ENCODE assay signal across 8 cellular contexts in the genomic region with DNA sequence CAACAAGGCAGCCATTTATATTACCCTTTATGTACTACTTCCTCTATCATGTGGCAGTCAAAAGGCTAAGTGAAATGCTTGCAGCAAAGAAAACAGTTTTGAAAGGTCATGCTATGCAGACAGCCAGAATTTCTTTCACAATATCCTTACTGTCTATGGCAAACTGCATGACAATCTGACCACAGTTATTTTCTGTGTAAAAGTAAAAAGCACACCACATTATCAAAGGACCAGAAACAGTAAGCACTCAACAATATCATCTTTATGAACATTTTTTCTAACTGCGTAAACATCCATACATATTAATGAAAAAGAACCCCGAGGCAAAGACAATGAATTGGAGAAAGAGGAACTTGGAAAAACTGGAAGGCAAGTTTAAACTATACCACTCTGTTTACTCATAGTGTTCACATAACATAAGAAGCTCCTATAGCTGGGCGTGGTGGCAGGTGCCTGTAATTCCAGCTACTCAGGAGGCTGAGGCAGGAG. TPM values are rescaled to one million over a fixed set of nuclear protein-coding genes. Genes with fewer than 3 reads are reported as not detected.
DNase-seq lines count a peak whose midpoint lies in the region; ATAC-seq and TF ChIP-seq lines count a peak whose summit lies in the region.

No MANE protein-coding gene starts in this region.

- TF ChIP-seq CTCF in osteoblast (IDR thresholded peaks at IDR 0.05; ENCODE audit: extremely low read depth, low read depth, low read length) (no peak), ascending aorta (IDR thresholded peaks at IDR 0.05) (no peak)

- ATAC-seq in HG03135 (IDR thresholded peaks at IDR 0.05; ENCODE audit: unreplicated experiment): no peak

- peaks cover 4% of the 10 kb centered on the region for H3K4me1 ChIP-seq in osteoblast (ENCODE audit: insufficient read depth, low read length)
- H3K4me1 ChIP-seq in ascending aorta: no peaks in the 10 kb centered on the region

- H3K27me3 ChIP-seq in osteoblast (ENCODE audit: insufficient read depth, low read length) (no peaks in the 10 kb centered on the region), ascending aorta (no peaks in the 10 kb centered on the region)

- H3K9me3 ChIP-seq in osteoblast (ENCODE audit: low read depth, low read length): no peaks in the 10 kb centered on the region
- no peaks in the 10 kb centered on the region for H3K9me3 ChIP-seq in ascending aorta

- H3K27ac ChIP-seq in osteoblast (ENCODE audit: low read depth, low read length) (no peak overlapping the region), ascending aorta (no peak overlapping the region)

- intact Hi-C loops in ascending aorta (cut with DNase I): no loop called here

- H3K36me3 ChIP-seq in osteoblast (ENCODE audit: insufficient read depth, low read length) (no peaks in the 10 kb centered on the region), ascending aorta (no peaks in the 10 kb centered on the region)

- no peaks in the 10 kb centered on the region for H4K20me1 ChIP-seq in osteoblast (ENCODE audit: insufficient read depth, low read length)

- no peak overlapping the region for H2AFZ ChIP-seq in osteoblast (ENCODE audit: low read length)

- H3K79me2 ChIP-seq in osteoblast (ENCODE audit: insufficient read depth, low read length): peaks cover 4% of the 10 kb centered on the region

- H3K4me3 ChIP-seq in osteoblast (ENCODE audit: insufficient read depth, low read length): no peak overlapping the region
- no peak overlapping the region for H3K4me3 ChIP-seq in ascending aorta

- H3K4me2 ChIP-seq in osteoblast (ENCODE audit: insufficient read depth, low read length): no peak overlapping the region

- peak; percentile 21 for DNase-seq in EL
- DNase-seq in NOMO-1 (lab: John Stamatoyannopoulos, UW; ENCODE audit: unreplicated experiment in 2 of 2): peak; percentile 83 to 100
- DNase-seq in dedifferentiated amniotic fluid mesenchymal stem cell (ENCODE audit: extremely low spot score): peak; percentile 18
- DNase-seq in osteoblast (ENCODE audit: insufficient read length, low spot score, missing footprints): peak; percentile 86
- DNase-seq in ascending aorta (ENCODE audit: low spot score in 2 of 2): no peak
- no peak for DNase-seq in NCI-H345 (lab: John Stamatoyannopoulos, UW)
- DNase-seq in 8988T: no peak

RNA-seq across cellular contexts. Expression of gene PIK3CB, which starts 47.9 kb away (rescaled TPM):
- total RNA-seq in osteoblast: 14.5 and 16.8 TPM in 2 replicates
- 9.3 TPM for total RNA-seq in ascending aorta

Comparison
In these comparisons a context has a peak if more than half of its experiments do, and no peak if none do; other contexts are left out.
1. DNase-seq: peak in EL (single experiment), NOMO-1 (2 of 2), dedifferentiated amniotic fluid mesenchymal stem cell (single experiment) and osteoblast (single experiment); none in ascending aorta (0 of 2), NCI-H345 (single experiment) and 8988T (single experiment).